Comparison of ENCODE assay signal across 16 cellular contexts in the genomic region with DNA sequence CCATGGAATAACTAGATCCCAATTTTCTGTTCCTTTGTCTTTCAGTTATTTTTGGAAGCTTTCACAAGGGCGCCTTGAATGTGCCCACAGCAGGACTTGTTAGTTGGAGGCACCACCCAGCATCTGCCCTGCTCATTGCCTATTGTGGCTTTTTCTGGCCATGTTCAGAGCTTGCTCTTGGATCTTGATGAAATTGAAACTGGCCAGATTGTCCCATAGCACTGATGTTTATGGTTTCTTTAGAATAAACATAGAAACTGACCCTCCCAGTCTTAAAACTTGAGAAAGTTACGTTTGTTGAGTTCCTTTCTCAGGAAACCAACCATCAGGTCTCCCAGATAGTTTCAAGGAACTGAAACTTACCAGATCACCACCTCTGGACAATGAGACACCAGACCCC.
"Had no signal": no experiment of that assay in that cellular context is flagged by ENCODE, and none has a peak within 500 bp of the region (broad histone marks: within the 10 kb centered on the region; RNA-seq: fewer than 3 reads in every experiment).

No MANE protein-coding gene starts in this region.

- H3K27ac ChIP-seq: dorsolateral prefrontal cortex, gastrocnemius medialis, heart right ventricle, psoas muscle, right lobe of liver, tibial artery, upper lobe of left lung, uterus had no signal

- H3K9me3 ChIP-seq: gastrocnemius medialis, psoas muscle, right lobe of liver, tibial artery, upper lobe of left lung, uterus had no signal

- DNase-seq: dorsolateral prefrontal cortex; effector CD8-positive, alpha-beta T cell; gastrocnemius medialis; heart right ventricle; hypothalamus; kidney glomerular epithelial cell; naive thymus-derived CD4-positive, alpha-beta T cell; nephron progenitor cell; psoas muscle; retina; right lobe of liver; stimulated activated CD4-positive, alpha-beta T cell treated with anti-CD3 and anti-CD28 coated beads, Interleukin-4, amount 100 ng/mL, for 24 hours; tibial artery; upper lobe of left lung; uterus had no signal

- H3K4me1 ChIP-seq: gastrocnemius medialis, heart right ventricle, psoas muscle, right lobe of liver, tibial artery, upper lobe of left lung, uterus had no signal

- ATAC-seq: gastrocnemius medialis; heart right ventricle; naive thymus-derived CD4-positive, alpha-beta T cell; psoas muscle; right lobe of liver; stimulated activated memory B cell treated with anti-CD40 and anti-IgM and Interleukin-4, amounts not matched to agents 10 μg/mL and 1 μg/mL and 100 μg/mL, for 72 hours had no signal

- H3K27me3 ChIP-seq: gastrocnemius medialis, heart right ventricle, right lobe of liver, tibial artery, upper lobe of left lung, uterus had no signal

- H3K4me3 ChIP-seq: dorsolateral prefrontal cortex, gastrocnemius medialis, heart right ventricle, psoas muscle, right lobe of liver, tibial artery, upper lobe of left lung, uterus had no signal

- H3K36me3 ChIP-seq: gastrocnemius medialis, heart right ventricle, right lobe of liver, tibial artery, upper lobe of left lung, uterus had no signal
